ENCODE assay signal across 8 cellular contexts in genomic region chr16:8797364-8798173, GRCh38.
DNase-seq lines count a peak whose midpoint lies in the region; ATAC-seq lines count a peak whose summit lies in the region.

Gene PMM2 (plus strand): TSS chr16:8797839. CDS start chr16:8797883, 44 bp downstream.
Gene TMEM186 (minus strand): TSS chr16:8797639. CDS start chr16:8797614, 25 bp downstream.

- peak; percentile 93 for ATAC-seq in HG02588 (IDR thresholded peaks at IDR 0.05; ENCODE audit: unreplicated experiment)

- DNase-seq in NCI-H1048 (lab: John Stamatoyannopoulos, UW) (peak; percentile 75), SK-N-MC (ENCODE audit: low read depth, low spot score) (peak; percentile 73), germinal center (ENCODE audit: low spot score) (peak; percentile 97), non-pigmented ciliary epithelial cell (ENCODE audit: low read depth) (peak; percentile 86), superior temporal gyrus (ENCODE audit: extremely low spot score) (peak; percentile 99)
- peak; percentile 98 for DNase-seq in activated naive CD4-positive, alpha-beta T cell treated with anti-CD3 and anti-CD28 coated beads, Interleukin-2, amount 10 ng/mL, durations not matched to agents 7 days and 5 days

- peaks cover 28% of the 10 kb centered on the region for H3K36me3 ChIP-seq in SK-N-MC (ENCODE audit: insufficient read depth, low read length)

- peak within 1 kb of the TSS; percentile 97 for H3K9ac ChIP-seq in SK-N-MC (ENCODE audit: insufficient read length)

- H3K27ac ChIP-seq in SK-N-MC, result peak within 1 kb of the TSS; percentile 27; the same call in 1 of the 2 replicates

- H3K4me3 Mint-ChIP-seq in activated naive CD4-positive, alpha-beta T cell treated with anti-CD3 and anti-CD28 coated beads, Interleukin-2, amount 10 ng/mL, durations not matched to agents 7 days and 5 days, result peak within 1 kb of the TSS; percentile 96

- no peaks in the 10 kb centered on the region for H3K9me3 Mint-ChIP-seq in activated naive CD4-positive, alpha-beta T cell treated with anti-CD3 and anti-CD28 coated beads, Interleukin-2, amount 10 ng/mL, durations not matched to agents 7 days and 5 days

- H3K36me3 Mint-ChIP-seq in activated naive CD4-positive, alpha-beta T cell treated with anti-CD3 and anti-CD28 coated beads, Interleukin-2, amount 10 ng/mL, durations not matched to agents 7 days and 5 days, result peaks cover 21% of the 10 kb centered on the region

- H3K4me1 Mint-ChIP-seq in activated naive CD4-positive, alpha-beta T cell treated with anti-CD3 and anti-CD28 coated beads, Interleukin-2, amount 10 ng/mL, durations not matched to agents 7 days and 5 days, result peaks cover 42% of the 10 kb centered on the region

- H3K27me3 Mint-ChIP-seq in activated naive CD4-positive, alpha-beta T cell treated with anti-CD3 and anti-CD28 coated beads, Interleukin-2, amount 10 ng/mL, durations not matched to agents 7 days and 5 days, result no peaks in the 10 kb centered on the region

- H3K9me3 ChIP-seq in SK-N-MC (ENCODE audit: low read depth, low read length), result no peaks in the 10 kb centered on the region

- H3K4me3 ChIP-seq in GM08714 (ENCODE audit: low read length) (peak within 1 kb of the TSS; percentile 97), SK-N-MC (peak within 1 kb of the TSS; percentile 97)

- CTCF ChIA-PET in activated naive CD4-positive, alpha-beta T cell treated with anti-CD3 and anti-CD28 coated beads, Interleukin-2, amount 10 ng/mL, durations not matched to agents 7 days and 5 days (lab: Charles Lee), result interaction anchor here (0.7 to 1.0 kb wide), 3 partner anchors 22 to 236 kb away, joined by 3 to 5 read pairs (median 4); no protein-coding TSS in a partner anchor

- H3K27ac Mint-ChIP-seq in activated naive CD4-positive, alpha-beta T cell treated with anti-CD3 and anti-CD28 coated beads, Interleukin-2, amount 10 ng/mL, durations not matched to agents 7 days and 5 days, result peak within 1 kb of the TSS; percentile 80

Comparison
In these comparisons a context has a peak if more than half of its experiments do, and no peak if none do; other contexts are left out.
1. Peak in every context shown above with its lines: DNase-seq, ATAC-seq, H3K4me3 ChIP-seq and H3K27ac ChIP-seq.